In genomic region chr2:130207051-130207450, GRCh38 we compare ENCODE assay signal across 15 cellular contexts. TPM values are rescaled to one million over a fixed set of nuclear protein-coding genes. Genes with fewer than 3 reads are reported as not detected.
"Had no signal": no experiment of that assay in that cellular context is flagged by ENCODE, and none has a peak within 500 bp of the region (broad histone marks: within the 10 kb centered on the region; RNA-seq: fewer than 3 reads in every experiment).

No MANE protein-coding gene starts in this region.

RNA-seq across cellular contexts. Expression of gene TUBA3E, which starts 8.8 kb away (rescaled TPM):
- total RNA-seq: activated B cell treated with CpG ODN at 0.5 μM for 24 hours; activated CD4-positive, alpha-beta memory T cell treated with anti-CD3 and anti-CD28 coated beads for 36 hours; activated CD4-positive, alpha-beta memory T cell treated with anti-CD3 and anti-CD28 coated beads, Interleukin-2, amount 10 ng/mL, durations not matched to agents 7 days and 5 days; activated CD4-positive, alpha-beta T cell treated with anti-CD3 and anti-CD28 coated beads for 36 hours; activated CD4-positive, alpha-beta T cell treated with anti-CD3 and anti-CD28 coated beads, Interleukin-2, amount 10 ng/mL, durations not matched to agents 24 days and 14 days; activated CD4-positive, alpha-beta T cell treated with anti-CD3 and anti-CD28 coated beads, Interleukin-2, amount 10 ng/mL, durations not matched to agents 7 days and 5 days; activated CD8-positive, alpha-beta memory T cell treated with anti-CD3 and anti-CD28 coated beads for 36 hours; activated CD8-positive, alpha-beta memory T cell treated with anti-CD3 and anti-CD28 coated beads, Interleukin-2, amount 10 ng/mL, durations not matched to agents 7 days and 5 days; activated CD8-positive, alpha-beta T cell treated with anti-CD3 and anti-CD28 coated beads for 36 hours; activated CD8-positive, alpha-beta T cell treated with anti-CD3 and anti-CD28 coated beads, Interleukin-2, amount 10 ng/mL, durations not matched to agents 7 days and 5 days; T-cell; T-helper 1 cell treated with Interleukin-12 subunit alpha and Interleukin-12 subunit beta and Interleukin-4 antibody, amounts not matched to agents 30 ng/mL and 1 ng/mL, for 36 hours; T-helper 17 cell; T-helper 2 cell treated with Interferon-gamma antibody and Interleukin-4, amounts not matched to agents 100 ng/mL and 5 ng/mL, for 36 hours; WTC11 had no signal
